ENCODE assay signal across 1 cellular context in genomic region chr1:36150296-36151132, GRCh38.
TF ChIP-seq lines count a peak whose summit lies in the region.

No MANE protein-coding gene starts in this region.

TF ChIP-seq in K562, 482 proteins besides CTCF, POLR2A, EP300 and RAD21 (continued from another document and continues in another):
- TF ChIP-seq, protein P1, sequence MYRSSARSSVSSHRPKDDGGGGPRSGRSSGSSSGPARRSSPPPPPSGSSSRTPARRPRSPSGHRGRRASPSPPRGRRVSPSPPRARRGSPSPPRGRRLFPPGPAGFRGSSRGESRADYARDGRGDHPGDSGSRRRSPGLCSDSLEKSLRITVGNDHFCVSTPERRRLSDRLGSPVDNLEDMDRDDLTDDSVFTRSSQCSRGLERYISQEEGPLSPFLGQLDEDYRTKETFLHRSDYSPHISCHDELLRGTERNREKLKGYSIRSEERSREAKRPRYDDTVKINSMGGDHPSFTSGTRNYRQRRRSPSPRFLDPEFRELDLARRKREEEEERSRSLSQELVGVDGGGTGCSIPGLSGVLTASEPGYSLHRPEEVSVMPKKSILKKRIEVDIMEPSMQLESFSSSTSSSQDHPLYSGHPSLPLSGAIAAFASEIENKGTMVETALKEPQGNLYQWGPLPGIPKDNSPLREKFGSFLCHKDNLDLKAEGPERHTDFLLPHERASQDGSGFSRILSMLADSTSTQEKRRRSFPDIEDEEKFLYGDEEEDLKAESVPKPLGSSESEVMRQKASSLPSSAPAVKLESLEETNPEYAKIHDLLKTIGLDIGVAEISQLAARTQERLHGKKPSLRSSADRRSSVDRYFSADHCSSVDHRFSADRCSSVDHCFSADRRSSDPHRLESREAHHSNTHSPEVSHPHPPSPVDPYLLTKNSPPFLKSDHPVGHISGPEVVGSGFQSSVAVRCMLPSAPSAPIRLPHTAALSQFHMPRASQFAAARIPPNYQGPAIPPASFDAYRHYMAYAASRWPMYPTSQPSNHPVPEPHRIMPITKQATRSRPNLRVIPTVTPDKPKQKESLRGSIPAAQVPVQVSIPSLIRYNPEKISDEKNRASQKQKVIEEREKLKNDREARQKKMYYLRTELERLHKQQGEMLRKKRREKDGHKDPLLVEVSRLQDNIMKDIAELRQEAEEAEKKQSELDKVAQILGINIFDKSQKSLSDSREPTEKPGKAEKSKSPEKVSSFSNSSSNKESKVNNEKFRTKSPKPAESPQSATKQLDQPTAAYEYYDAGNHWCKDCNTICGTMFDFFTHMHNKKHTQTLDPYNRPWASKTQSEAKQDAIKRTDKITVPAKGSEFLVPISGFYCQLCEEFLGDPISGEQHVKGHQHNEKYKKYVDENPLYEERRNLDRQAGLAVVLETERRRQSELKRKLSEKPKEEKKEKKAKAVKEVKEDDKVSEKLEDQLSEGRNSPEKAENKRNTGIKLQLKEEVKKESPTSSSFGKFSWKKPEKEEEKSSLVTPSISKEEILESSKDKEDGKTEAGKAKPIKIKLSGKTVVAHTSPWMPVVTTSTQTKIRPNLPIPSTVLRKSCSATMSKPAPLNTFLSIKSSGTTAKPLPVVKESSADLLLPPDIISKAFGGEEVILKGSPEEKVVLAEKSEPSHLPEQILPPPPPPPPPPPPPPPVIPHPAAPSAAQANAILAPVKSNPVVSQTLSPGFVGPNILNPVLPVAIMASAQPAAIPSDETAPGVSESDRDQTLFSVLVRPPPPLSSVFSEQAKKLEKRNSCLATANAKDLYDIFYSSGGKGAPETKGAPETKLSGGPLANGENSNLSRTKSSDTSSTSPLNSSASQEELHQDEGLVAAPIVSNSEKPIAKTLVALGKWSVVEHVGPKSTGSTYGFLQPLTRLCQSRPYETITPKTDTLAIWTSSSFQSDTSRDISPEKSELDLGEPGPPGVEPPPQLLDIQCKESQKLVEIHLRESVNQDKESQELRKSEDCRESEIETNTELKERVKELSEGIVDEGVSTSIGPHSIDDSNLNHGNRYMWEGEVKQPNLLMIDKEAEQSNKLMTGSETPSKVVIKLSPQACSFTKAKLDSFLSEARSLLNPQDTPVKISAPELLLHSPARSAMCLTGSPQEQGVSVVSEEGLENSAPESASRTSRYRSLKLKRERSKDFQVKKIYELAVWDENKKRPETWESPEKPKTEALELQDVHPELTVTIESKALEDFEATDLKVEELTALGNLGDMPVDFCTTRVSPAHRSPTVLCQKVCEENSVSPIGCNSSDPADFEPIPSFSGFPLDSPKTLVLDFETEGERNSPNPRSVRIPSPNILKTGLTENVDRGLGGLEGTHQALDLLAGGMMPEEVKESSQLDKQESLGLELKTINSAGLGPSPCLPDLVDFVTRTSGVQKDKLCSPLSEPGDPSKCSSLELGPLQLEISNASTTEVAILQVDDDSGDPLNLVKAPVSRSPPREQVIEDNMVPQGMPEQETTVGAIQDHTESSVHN (IDR thresholded peaks at IDR 0.05; ENCODE audit: borderline replicate concordance in 1 of 2, low read depth in 1 of 2): no peak
- no peak for TF ChIP-seq HSF4 (CRISPR knock-in tag; IDR thresholded peaks at IDR 0.05; ENCODE audit: borderline replicate concordance)
- TF ChIP-seq, protein P2, sequence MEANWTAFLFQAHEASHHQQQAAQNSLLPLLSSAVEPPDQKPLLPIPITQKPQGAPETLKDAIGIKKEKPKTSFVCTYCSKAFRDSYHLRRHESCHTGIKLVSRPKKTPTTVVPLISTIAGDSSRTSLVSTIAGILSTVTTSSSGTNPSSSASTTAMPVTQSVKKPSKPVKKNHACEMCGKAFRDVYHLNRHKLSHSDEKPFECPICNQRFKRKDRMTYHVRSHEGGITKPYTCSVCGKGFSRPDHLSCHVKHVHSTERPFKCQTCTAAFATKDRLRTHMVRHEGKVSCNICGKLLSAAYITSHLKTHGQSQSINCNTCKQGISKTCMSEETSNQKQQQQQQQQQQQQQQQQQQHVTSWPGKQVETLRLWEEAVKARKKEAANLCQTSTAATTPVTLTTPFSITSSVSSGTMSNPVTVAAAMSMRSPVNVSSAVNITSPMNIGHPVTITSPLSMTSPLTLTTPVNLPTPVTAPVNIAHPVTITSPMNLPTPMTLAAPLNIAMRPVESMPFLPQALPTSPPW (CRISPR knock-in tag; IDR thresholded peaks at IDR 0.05): peak; percentile 75; the same call in 1 of the 2 replicates
- TF ChIP-seq ZBTB11 (CRISPR knock-in tag; IDR thresholded peaks at IDR 0.05): no peak
- TF ChIP-seq SMAD1 (IDR thresholded peaks at IDR 0.05; ENCODE audit: low read depth, low read length, partially characterized antibody): no peak
- no peak for TF ChIP-seq ZNF408 (CRISPR knock-in tag; IDR thresholded peaks at IDR 0.05; ENCODE audit: low read depth)
- TF ChIP-seq ZNF764 (CRISPR knock-in tag; IDR thresholded peaks at IDR 0.05; ENCODE audit: low read depth): no peak
- no peak for TF ChIP-seq ZNF174 (CRISPR knock-in tag; IDR thresholded peaks at IDR 0.05)
- TF ChIP-seq LCOR (CRISPR knock-in tag; IDR thresholded peaks at IDR 0.05): peak; percentile 81
- no peak for TF ChIP-seq HINFP (tag; conservative IDR thresholded peaks at IDR 0.05; ENCODE audit: low read depth)
- TF ChIP-seq RNF2 (IDR thresholded peaks at IDR 0.05): no peak
- no peak for TF ChIP-seq GTF2A2 (tag; IDR thresholded peaks at IDR 0.05)
- no peak for TF ChIP-seq E2F1 (CRISPR knock-in tag; IDR thresholded peaks at IDR 0.05)
- no peak for TF ChIP-seq HNRNPUL1 (IDR thresholded peaks at IDR 0.05; ENCODE audit: low read length)
- TF ChIP-seq ZNF668 (CRISPR knock-in tag; IDR thresholded peaks at IDR 0.05): no peak
- TF ChIP-seq SMARCA4 (IDR thresholded peaks at IDR 0.05): no peak; the same call in 1 of the 2 replicates
- TF ChIP-seq, protein P3, sequence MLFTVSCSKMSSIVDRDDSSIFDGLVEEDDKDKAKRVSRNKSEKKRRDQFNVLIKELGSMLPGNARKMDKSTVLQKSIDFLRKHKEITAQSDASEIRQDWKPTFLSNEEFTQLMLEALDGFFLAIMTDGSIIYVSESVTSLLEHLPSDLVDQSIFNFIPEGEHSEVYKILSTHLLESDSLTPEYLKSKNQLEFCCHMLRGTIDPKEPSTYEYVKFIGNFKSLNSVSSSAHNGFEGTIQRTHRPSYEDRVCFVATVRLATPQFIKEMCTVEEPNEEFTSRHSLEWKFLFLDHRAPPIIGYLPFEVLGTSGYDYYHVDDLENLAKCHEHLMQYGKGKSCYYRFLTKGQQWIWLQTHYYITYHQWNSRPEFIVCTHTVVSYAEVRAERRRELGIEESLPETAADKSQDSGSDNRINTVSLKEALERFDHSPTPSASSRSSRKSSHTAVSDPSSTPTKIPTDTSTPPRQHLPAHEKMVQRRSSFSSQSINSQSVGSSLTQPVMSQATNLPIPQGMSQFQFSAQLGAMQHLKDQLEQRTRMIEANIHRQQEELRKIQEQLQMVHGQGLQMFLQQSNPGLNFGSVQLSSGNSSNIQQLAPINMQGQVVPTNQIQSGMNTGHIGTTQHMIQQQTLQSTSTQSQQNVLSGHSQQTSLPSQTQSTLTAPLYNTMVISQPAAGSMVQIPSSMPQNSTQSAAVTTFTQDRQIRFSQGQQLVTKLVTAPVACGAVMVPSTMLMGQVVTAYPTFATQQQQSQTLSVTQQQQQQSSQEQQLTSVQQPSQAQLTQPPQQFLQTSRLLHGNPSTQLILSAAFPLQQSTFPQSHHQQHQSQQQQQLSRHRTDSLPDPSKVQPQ (CRISPR knock-in tag; IDR thresholded peaks at IDR 0.05; ENCODE audit: borderline replicate concordance): no peak
- TF ChIP-seq HMBOX1 (IDR thresholded peaks at IDR 0.05): 0 out of 2 replicates have a peak, but pooled peaks have one; percentile 14
- TF ChIP-seq GTF2E2 (tag; IDR thresholded peaks at IDR 0.05): no peak
- no peak for TF ChIP-seq PHB2 (IDR thresholded peaks at IDR 0.05; ENCODE audit: low read depth)
- peak; percentile 17; the same call in 1 of the 2 replicates for TF ChIP-seq CBFA2T3 (IDR thresholded peaks at IDR 0.05)
- TF ChIP-seq NUFIP1 (IDR thresholded peaks at IDR 0.05; ENCODE audit: partially characterized antibody): no peak
- no peak for TF ChIP-seq NR4A1 (CRISPR knock-in tag; IDR thresholded peaks at IDR 0.05)
- TF ChIP-seq NR4A1 (tag; IDR thresholded peaks at IDR 0.05): no peak; the same call in 1 of the 2 replicates
- TF ChIP-seq PCBP2 (IDR thresholded peaks at IDR 0.05; ENCODE audit: low read depth, low read length, poor library complexity, severe bottlenecking): no peak
